Comparison of ENCODE assay signal across 1 cellular context in genomic region chr4:113052379-113052951, GRCh38.
A peak's percentile ranks its signal among the peaks of the same experiment; 100 is the strongest.
TF ChIP-seq lines count a peak whose summit lies in the region.

No MANE protein-coding gene starts in this region.

TF ChIP-seq in GM12878, 131 proteins besides CTCF, POLR2A, EP300 and RAD21 (continued from another document and continues in another):
- TF ChIP-seq ATF2 (IDR thresholded peaks at IDR 0.05; ENCODE audit: low read length) (peak; percentile 75), SMC3 (IDR thresholded peaks at IDR 0.05; ENCODE audit: borderline replicate concordance, low read length) (no peak), NRF1 (conservative IDR thresholded peaks at IDR 0.05; ENCODE audit: low read depth, low read length) (no peak), SREBF2 (IDR thresholded peaks at IDR 0.05; ENCODE audit: low read length) (no peak), BCLAF1 (IDR thresholded peaks at IDR 0.05) (no peak), RB1 (IDR thresholded peaks at IDR 0.05; ENCODE audit: borderline replicate concordance) (no peak), SKIL (IDR thresholded peaks at IDR 0.05; ENCODE audit: low read depth, poor library complexity, severe bottlenecking) (no peak), ZNF592 (IDR thresholded peaks at IDR 0.05) (no peak), SRF (IDR thresholded peaks at IDR 0.05; ENCODE audit: low read depth in 2 of 2, low read length in 2 of 2) (no peak), HDAC2 (IDR thresholded peaks at IDR 0.05) (no peak), JUND (IDR thresholded peaks at IDR 0.05; ENCODE audit: low read depth, low read length) (no peak), E2F8 (IDR thresholded peaks at IDR 0.05; ENCODE audit: low read depth, partially characterized antibody) (no peak), IKZF2 (IDR thresholded peaks at IDR 0.05) (peak; percentile 68 to 77; a peak in 3 of 4 replicates), ZBTB40 (IDR thresholded peaks at IDR 0.05; ENCODE audit: borderline replicate concordance) (no peak), CHD2 (IDR thresholded peaks at IDR 0.05; ENCODE audit: borderline replicate concordance, low read depth, low read length) (0 out of 2 replicates have a peak, but pooled peaks have one; percentile 25), MTA3 (IDR thresholded peaks at IDR 0.05; ENCODE audit: borderline replicate concordance, low read length) (peak; percentile 35; the same call in 1 of the 2 replicates), ZNF217 (IDR thresholded peaks at IDR 0.05) (no peak), TCF12 (IDR thresholded peaks at IDR 0.05; ENCODE audit: low read depth, low read length) (0 out of 2 replicates have a peak, but pooled peaks have one; percentile 29), YBX1 (IDR thresholded peaks at IDR 0.05) (no peak), NR2C1 (IDR thresholded peaks at IDR 0.05) (no peak), ZBTB4 (CRISPR knock-in tag; IDR thresholded peaks at IDR 0.05) (no peak), SP1 (IDR thresholded peaks at IDR 0.05; ENCODE audit: low read depth, low read length) (no peak), NR2F1 (conservative IDR thresholded peaks at IDR 0.05) (no peak), PBX3 (IDR thresholded peaks at IDR 0.05; ENCODE audit: insufficient replicate concordance, low read depth, low read length) (no peak), SIN3A (IDR thresholded peaks at IDR 0.05; ENCODE audit: low read depth, low read length) (no peak), RFX5 (IDR thresholded peaks at IDR 0.05; ENCODE audit: low read depth, low read length) (no peak), BCL11A (IDR thresholded peaks at IDR 0.05; ENCODE audit: low read depth, low read length) (peak; percentile 54; the same call in 1 of the 2 replicates), PML (IDR thresholded peaks at IDR 0.05; ENCODE audit: low read length) (no peak), EZH2 (IDR thresholded peaks at IDR 0.05; ENCODE audit: borderline replicate concordance, control insufficient read depth, low read depth, low read length) (no peak), BHLHE40 (IDR thresholded peaks at IDR 0.05; ENCODE audit: borderline replicate concordance in 1 of 2, low read depth in 2 of 2, low read length in 1 of 2) (peak in 1 of 2 experiments; percentile 40; a peak in 1 of 4 replicates)
